ENCODE assay signal across 17 cellular contexts in the genomic region with DNA sequence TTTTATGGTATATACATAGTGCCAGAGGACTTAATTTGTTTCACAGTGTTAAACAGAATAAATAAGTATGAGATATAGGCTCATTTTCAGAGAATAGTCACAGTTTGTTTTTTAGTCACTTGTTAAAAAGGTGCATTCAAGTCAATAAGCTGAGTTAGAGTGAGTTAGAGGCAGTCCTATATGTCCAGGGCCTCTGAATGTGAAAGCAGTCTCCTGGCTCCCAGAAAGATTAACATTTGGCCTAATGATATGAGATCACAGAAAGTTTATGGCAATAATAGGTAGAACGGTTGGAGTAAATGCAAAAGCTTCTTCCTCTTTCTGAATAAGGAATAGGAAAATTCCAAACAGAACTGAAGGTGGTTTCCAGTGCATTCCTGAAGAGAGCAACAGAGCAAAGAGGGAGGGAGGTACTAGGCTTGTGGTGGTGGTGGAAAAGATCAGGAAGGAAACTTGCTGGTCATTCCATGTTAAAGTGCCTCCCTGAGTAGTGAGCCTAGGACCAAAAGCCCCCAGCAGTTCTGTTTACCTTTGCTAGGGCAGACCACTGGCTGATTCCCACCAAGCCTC. TPM values are rescaled to one million over a fixed set of nuclear protein-coding genes. Genes with fewer than 3 reads are reported as not detected.
DNase-seq lines count a peak whose midpoint lies in the region; ATAC-seq, FAIRE-seq and TF ChIP-seq lines count a peak whose summit lies in the region.
"Had no signal": no experiment of that assay in that cellular context is flagged by ENCODE, and none has a peak within 500 bp of the region (broad histone marks: within the 10 kb centered on the region; RNA-seq: fewer than 3 reads in every experiment).

No MANE protein-coding gene starts in this region.

- H3K9me3 Mint-ChIP-seq in MCF 10A (ENCODE audit: unreplicated experiment), result no peaks in the 10 kb centered on the region

- H3K9ac ChIP-seq in smooth muscle cell (ENCODE audit: low read depth), result peak overlapping the region; percentile 20

- no peaks in the 10 kb centered on the region for H4K20me1 ChIP-seq in smooth muscle cell (ENCODE audit: low read depth)

- H3K27me3 ChIP-seq in smooth muscle cell (ENCODE audit: low read depth), result no peaks in the 10 kb centered on the region

- peak overlapping the region; percentile 92 for H3K27ac Mint-ChIP-seq in MCF 10A (ENCODE audit: low read depth, unreplicated experiment)

- no peak for TF ChIP-seq POLR2A in H54 (IDR thresholded peaks at IDR 0.05; ENCODE audit: low read depth, low read length)

- no peak for ATAC-seq in GM19324 (IDR thresholded peaks at IDR 0.05; ENCODE audit: low FRiP score, unreplicated experiment)
- no peak for ATAC-seq in HG02588 (IDR thresholded peaks at IDR 0.05; ENCODE audit: unreplicated experiment)
- ATAC-seq: HCT116; stimulated activated naive CD8-positive, alpha-beta T cell treated with anti-CD3 and anti-CD28 coated beads, Interleukin-15, Interleukin-2, amounts not matched to agents 100 U/mL and 50 U/mL, for 24 hours had no signal

- peak overlapping the region; percentile 31 for H2AFZ ChIP-seq in smooth muscle cell (ENCODE audit: low read depth)

- H3K4me2 ChIP-seq in smooth muscle cell, result peak overlapping the region; percentile 74

- POLR2A ChIA-PET in MCF 10A (lab: Yijun Ruan, JAX), result no interaction called here

- H3K36me3 ChIP-seq in smooth muscle cell (ENCODE audit: low read depth), result no peaks in the 10 kb centered on the region

- peaks cover 41% of the 10 kb centered on the region for H3K4me1 Mint-ChIP-seq in MCF 10A (ENCODE audit: insufficient read depth, unreplicated experiment)

- no peak for TF ChIP-seq CTCF in MCF 10A (IDR thresholded peaks at IDR 0.05; ENCODE audit: unreplicated experiment)
- no peak for TF ChIP-seq CTCF in smooth muscle cell (IDR thresholded peaks at IDR 0.05; ENCODE audit: borderline replicate concordance, insufficient read depth, poor library complexity, severe bottlenecking)

- no peaks in the 10 kb centered on the region for H3K9me3 ChIP-seq in smooth muscle cell (replicated peaks; ENCODE audit: low read depth)

- WGBS in smooth muscle cell (ENCODE audit: low lambda C conversion rate), result 42% methylated on average over 1 of the region's 1 CpG

- DNase-seq in H54 (ENCODE audit: insufficient read length, low spot score), result no peak
- no peak for DNase-seq in MCF 10A (ENCODE audit: unreplicated experiment)
- DNase-seq in kidney tubule cell (ENCODE audit: low spot score), result peak; percentile 73
- no peak for DNase-seq in smooth muscle cell (lab: John Stamatoyannopoulos, UW; ENCODE audit: unreplicated experiment)
- DNase-seq in NCI-H524 treated with DMSO at 0.1 percent for 48 hours (lab: John Stamatoyannopoulos, UW), result no peak
- DNase-seq: activated naive CD4-positive, alpha-beta T cell treated with anti-CD3 and anti-CD28 coated beads, Interleukin-2, amount 50 U/mL, for 16 hours; cortex of kidney; NCI-H2081 treated with DMSO at 0.1 percent for 48 hours; posterior cingulate gyrus; stimulated activated CD4-positive, alpha-beta T cell treated with anti-CD3 and anti-CD28 coated beads, Interleukin-4, amount 100 ng/mL, for 4 hours; stimulated activated naive CD8-positive, alpha-beta T cell treated with anti-CD3 and anti-CD28 coated beads, Interleukin-15, Interleukin-2, amounts not matched to agents 100 U/mL and 50 U/mL, for 24 hours had no signal

- no peak overlapping the region for H3K4me3 Mint-ChIP-seq in MCF 10A (ENCODE audit: unreplicated experiment)

- H3F3A ChIP-seq in smooth muscle cell (ENCODE audit: low read depth), result peaks cover 5% of the 10 kb centered on the region

- peaks cover 20% of the 10 kb centered on the region for H3K4me1 ChIP-seq in smooth muscle cell (ENCODE audit: low read depth)

- intact Hi-C loops in MCF 10A (cut with micrococcal nuclease), result no loop called here

- no peaks in the 10 kb centered on the region for H3K36me3 Mint-ChIP-seq in MCF 10A (ENCODE audit: insufficient read depth, unreplicated experiment)

- H3K79me2 ChIP-seq in smooth muscle cell (ENCODE audit: low read depth), result no peaks in the 10 kb centered on the region

- H3K4me3 ChIP-seq in smooth muscle cell, result no peak overlapping the region

- peak overlapping the region; percentile 25 for H3K27ac ChIP-seq in smooth muscle cell (ENCODE audit: low read depth)

- CTCF ChIA-PET in MCF 10A (lab: Yijun Ruan, JAX), result interaction anchor here (0.6 to 1.0 kb wide), 2 partner anchors 69 to 159 kb away, joined by 3 read pairs; no protein-coding TSS in a partner anchor

- FAIRE-seq in H54 (lab: Jason Lieb, UNC), result peak; percentile 45
- FAIRE-seq: GM12892 had no signal

- no TSS peak for BruUV-seq in MCF 10A (replicated peaks; lab: Mats Ljungman, UMichigan)

- no peaks in the 10 kb centered on the region for H3K27me3 Mint-ChIP-seq in MCF 10A (ENCODE audit: insufficient read depth, unreplicated experiment)

RNA-seq across cellular contexts. Expression of a gene that starts 54.4 kb away (rescaled TPM):
- 0.12 TPM in 1 of 2 replicates, not detected in the other for total RNA-seq in MCF 10A (2022)
- 2.5 and 2.7 TPM in 2 replicates for total RNA-seq in smooth muscle cell
- 0.77 and 1.6 TPM in 2 replicates for polyA plus RNA-seq in smooth muscle cell
- total RNA-seq: activated CD8-positive, alpha-beta memory T cell treated with anti-CD3 and anti-CD28 coated beads for 36 hours; T-helper 2 cell treated with Interferon-gamma antibody and Interleukin-4, amounts not matched to agents 100 ng/mL and 5 ng/mL, for 36 hours had no signal
